Comparison of ENCODE assay signal across 8 cellular contexts in the genomic region with DNA sequence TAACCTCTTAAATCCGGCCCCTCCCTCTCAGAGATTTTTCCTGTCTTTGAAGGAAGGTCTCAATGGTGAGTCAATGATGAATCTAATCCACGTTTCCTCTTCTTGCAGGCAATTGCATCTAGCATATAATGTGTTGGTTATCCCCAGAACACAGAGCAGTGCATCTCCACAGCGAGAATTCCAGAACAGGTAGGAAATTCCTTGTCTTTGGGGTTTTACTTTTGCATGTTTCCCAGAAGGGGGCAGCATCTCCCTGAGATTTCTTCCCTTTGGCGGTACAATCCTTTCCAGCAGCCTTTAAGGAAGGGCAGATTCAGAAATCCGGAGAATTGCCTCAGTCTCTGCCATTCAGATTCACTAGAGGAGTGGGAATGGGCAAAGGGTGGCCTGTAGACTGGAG.
A peak's percentile ranks its signal among the peaks of the same experiment; 100 is the strongest.
DNase-seq lines count a peak whose midpoint lies in the region; ATAC-seq, FAIRE-seq and TF ChIP-seq lines count a peak whose summit lies in the region.

No MANE protein-coding gene starts in this region.

- no peak for FAIRE-seq in kidney (lab: Jason Lieb, UNC)

- no peaks in the 10 kb centered on the region for H3K36me3 Mint-ChIP-seq in brain
- no peaks in the 10 kb centered on the region for H3K36me3 Mint-ChIP-seq in activated CD8-positive, alpha-beta memory T cell treated with anti-CD3 and anti-CD28 coated beads, Interleukin-2, amount 10 ng/mL, durations not matched to agents 7 days and 5 days
- H3K36me3 Mint-ChIP-seq in CD4-positive, alpha-beta T cell (ENCODE audit: low read depth) = no peaks in the 10 kb centered on the region

- CTCF ChIA-PET in activated CD8-positive, alpha-beta memory T cell treated with anti-CD3 and anti-CD28 coated beads, Interleukin-2, amount 10 ng/mL, durations not matched to agents 7 days and 5 days (lab: Charles Lee) = no interaction called here
- CTCF ChIA-PET in CD4-positive, alpha-beta T cell (lab: Charles Lee) = no interaction called here

- TF ChIP-seq CTCF in brain (conservative IDR thresholded peaks at IDR 0.05) (peak; percentile 77 to 84), kidney (IDR thresholded peaks at IDR 0.05; ENCODE audit: borderline replicate concordance, extremely low read depth, insufficient read depth) (peak; percentile 38), vagina (IDR thresholded peaks at IDR 0.05) (peak; percentile 31 to 37 (median 31))
- TF ChIP-seq CTCF in CD4-positive, alpha-beta T cell (IDR thresholded peaks at IDR 0.05) = no peak

- intact Hi-C loops in kidney (cut with DNase I) (no loop called here), vagina (cut with DNase I) (no loop called here)
- intact Hi-C loops in CD4-positive, alpha-beta T cell (cut with DNase I, micrococcal nuclease) = no loop called here

- no peak overlapping the region for H3K4me3 Mint-ChIP-seq in brain
- no peak overlapping the region for H3K4me3 Mint-ChIP-seq in activated CD8-positive, alpha-beta memory T cell treated with anti-CD3 and anti-CD28 coated beads, Interleukin-2, amount 10 ng/mL, durations not matched to agents 7 days and 5 days
- no peak overlapping the region for H3K4me3 Mint-ChIP-seq in CD4-positive, alpha-beta T cell

- peak overlapping the region in 1 of 5 experiments; percentile 79 for H3K27ac Mint-ChIP-seq in brain
- no peak overlapping the region for H3K27ac Mint-ChIP-seq in activated CD8-positive, alpha-beta memory T cell treated with anti-CD3 and anti-CD28 coated beads, Interleukin-2, amount 10 ng/mL, durations not matched to agents 7 days and 5 days
- H3K27ac Mint-ChIP-seq in CD4-positive, alpha-beta T cell = no peak overlapping the region

- H3K4me1 ChIP-seq in kidney (ENCODE audit: control insufficient read depth in 1 of 2, insufficient read depth in 1 of 2, low read depth in 1 of 2, low read length in 2 of 2) = no peaks in the 10 kb centered on the region
- H3K4me1 ChIP-seq in vagina = peaks cover 5% of the 10 kb centered on the region

- H3K36me3 ChIP-seq in kidney (ENCODE audit: control insufficient read depth in 1 of 2, insufficient read depth in 2 of 2, low read length in 2 of 2) (no peaks in the 10 kb centered on the region), vagina (no peaks in the 10 kb centered on the region)

- no peak for ATAC-seq in activated CD8-positive, alpha-beta memory T cell treated with anti-CD3 and anti-CD28 coated beads, Interleukin-2, amount 10 ng/mL, durations not matched to agents 7 days and 5 days
- no peak for ATAC-seq in CD4-positive, alpha-beta T cell (ENCODE audit: poor library complexity)
- ATAC-seq in GM18520 (IDR thresholded peaks at IDR 0.05; ENCODE audit: unreplicated experiment) = no peak

- H3K9me3 Mint-ChIP-seq in brain = no peaks in the 10 kb centered on the region
- H3K9me3 Mint-ChIP-seq in activated CD8-positive, alpha-beta memory T cell treated with anti-CD3 and anti-CD28 coated beads, Interleukin-2, amount 10 ng/mL, durations not matched to agents 7 days and 5 days (ENCODE audit: low read depth) = no peaks in the 10 kb centered on the region
- H3K9me3 Mint-ChIP-seq in CD4-positive, alpha-beta T cell = no peaks in the 10 kb centered on the region

- POLR2A ChIA-PET in CD4-positive, alpha-beta T cell (lab: Charles Lee) = no interaction called here

- peak; percentile 90 for DNase-seq in ELR (ENCODE audit: low read depth)
- peak; percentile 16 for DNase-seq in NAMALWA (ENCODE audit: low spot score)
- no peak for DNase-seq in kidney
- peak in 1 of 2 donors; percentile 4 for DNase-seq in vagina (ENCODE audit: extremely low spot score in 2 of 2)
- no peak for DNase-seq in activated CD8-positive, alpha-beta memory T cell treated with anti-CD3 and anti-CD28 coated beads, Interleukin-2, amount 10 ng/mL, durations not matched to agents 7 days and 5 days
- DNase-seq in CD4-positive, alpha-beta T cell = no peak

- no peak for TF ChIP-seq POLR2A in vagina (IDR thresholded peaks at IDR 0.05)

- H3K27ac ChIP-seq in kidney (ENCODE audit: low read depth in 2 of 2, low read length in 2 of 2) (no peak overlapping the region), vagina (no peak overlapping the region)
- no peak overlapping the region for H3K27ac ChIP-seq in CD4-positive, alpha-beta T cell (ENCODE audit: low read depth, low read length)

- H3K27me3 ChIP-seq in vagina = no peaks in the 10 kb centered on the region
- no peaks in the 10 kb centered on the region for H3K27me3 ChIP-seq in CD4-positive, alpha-beta T cell (ENCODE audit: control insufficient read depth, insufficient read depth, low read length)

- no peak overlapping the region for H3K9ac ChIP-seq in kidney (ENCODE audit: low read length in 2 of 2)

- H3K27me3 Mint-ChIP-seq in brain = peaks cover 14% of the 10 kb centered on the region
- no peaks in the 10 kb centered on the region for H3K27me3 Mint-ChIP-seq in activated CD8-positive, alpha-beta memory T cell treated with anti-CD3 and anti-CD28 coated beads, Interleukin-2, amount 10 ng/mL, durations not matched to agents 7 days and 5 days
- H3K27me3 Mint-ChIP-seq in CD4-positive, alpha-beta T cell = peaks cover 27% of the 10 kb centered on the region

- H3K9me3 ChIP-seq in kidney (ENCODE audit: control insufficient read depth in 1 of 2, low read length in 2 of 2) (no peaks in the 10 kb centered on the region), vagina (no peaks in the 10 kb centered on the region)
- no peaks in the 10 kb centered on the region for H3K9me3 ChIP-seq in CD4-positive, alpha-beta T cell (ENCODE audit: control insufficient read depth, low read length)

- H3K4me1 Mint-ChIP-seq in brain = peaks cover 21% of the 10 kb centered on the region
- no peaks in the 10 kb centered on the region for H3K4me1 Mint-ChIP-seq in activated CD8-positive, alpha-beta memory T cell treated with anti-CD3 and anti-CD28 coated beads, Interleukin-2, amount 10 ng/mL, durations not matched to agents 7 days and 5 days
- H3K4me1 Mint-ChIP-seq in CD4-positive, alpha-beta T cell (ENCODE audit: low read depth) = no peaks in the 10 kb centered on the region

- H3K4me3 ChIP-seq in kidney (ENCODE audit: low read length in 2 of 2) = no peak overlapping the region
- H3K4me3 ChIP-seq in vagina = no peak overlapping the region

Comparison
In these comparisons a context has a peak if more than half of its experiments do, and no peak if none do; other contexts are left out.
1. DNase-seq: peak in ELR (single experiment) and NAMALWA (single experiment); none in kidney (single experiment), activated CD8-positive, alpha-beta memory T cell treated with anti-CD3 and anti-CD28 coated beads, Interleukin-2, amount 10 ng/mL, durations not matched to agents 7 days and 5 days (single experiment) and CD4-positive, alpha-beta T cell (0 of 10).